In the genomic region with DNA sequence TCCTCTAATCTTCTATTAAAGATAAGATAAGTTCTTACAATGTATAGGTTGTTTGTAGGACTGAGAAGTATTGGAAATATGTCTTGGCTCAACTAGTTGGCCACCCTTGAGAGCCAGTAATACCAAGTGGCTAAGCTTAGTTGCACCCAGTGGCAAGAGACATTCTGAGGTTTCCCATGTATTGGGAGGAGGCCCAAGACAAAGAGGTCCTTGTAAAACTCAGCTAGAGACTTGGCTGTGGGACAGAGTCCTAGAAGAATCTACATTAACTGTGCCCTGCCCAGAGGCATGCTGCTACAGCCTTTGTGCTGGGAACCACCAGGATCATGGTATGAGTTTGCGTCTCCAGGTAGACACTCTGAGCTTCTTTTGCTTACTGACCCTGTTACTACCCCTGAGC, we compare ENCODE assay signal across 14 cellular contexts. TPM values are rescaled to one million over a fixed set of nuclear protein-coding genes. Genes with fewer than 3 reads are reported as not detected.
A peak's percentile ranks its signal among the peaks of the same experiment; 100 is the strongest.
DNase-seq lines count a peak whose midpoint lies in the region; ATAC-seq lines count a peak whose summit lies in the region.
"Had no signal": no experiment of that assay in that cellular context is flagged by ENCODE, and none has a peak within 500 bp of the region (broad histone marks: within the 10 kb centered on the region; RNA-seq: fewer than 3 reads in every experiment).

No MANE protein-coding gene starts in this region.

- no peak for ATAC-seq in GM18519 (IDR thresholded peaks at IDR 0.05; ENCODE audit: low FRiP score, unreplicated experiment)

- in situ Hi-C loops in SK-MEL-5 (cut with HindIII; ENCODE audit: low pct_unique_long_range_greater_than_20kb, low sequenced_read_pairs) = no loop called here

- peak; percentile 79 for DNase-seq in Ammon's horn (ENCODE audit: low spot score)
- DNase-seq in SK-MEL-5 (ENCODE audit: low read depth, low spot score) = peak; percentile 59
- DNase-seq in hippocampal formation (lab: John Stamatoyannopoulos, UW) = peak; percentile 18 to 63
- DNase-seq in pons (ENCODE audit: low spot score) = peak; percentile 91
- no peak for DNase-seq in T-helper 1 cell
- no peak for DNase-seq in DMS114 treated with DMSO at 0.1 percent for 48 hours (lab: John Stamatoyannopoulos, UW; ENCODE audit: unreplicated experiment)
- no peak for DNase-seq in NCI-H748 (lab: John Stamatoyannopoulos, UW; ENCODE audit: unreplicated experiment)
- DNase-seq: activated CD4-positive, alpha-beta T cell treated with anti-CD3 and anti-CD28 coated beads for 48 hours; GDM1; NCI-H187; NCI-H774 had no signal

RNA-seq across cellular contexts. Expression of a gene that starts 41.9 kb away (rescaled TPM):
- 0.16 TPM in 2 replicates for total RNA-seq in SK-MEL-5 (2014; rRNA removed; shearing (Covaris generic))
- polyA plus RNA-seq in SK-MEL-5 (2015; cell fraction: cytosol; rRNA removed) = 0.13 and 0.23 TPM in 2 replicates
- polyA plus RNA-seq in SK-MEL-5 (2015; cell fraction: nucleus; rRNA removed) = 0.26 and 0.53 TPM in 2 replicates
- total RNA-seq: endothelial cell of umbilical vein, OCI-LY7 had no signal
- polyA plus RNA-seq: endothelial cell of umbilical vein had no signal

Comparison
In these comparisons a context has a peak if more than half of its experiments do, and no peak if none do; other contexts are left out.
1. DNase-seq: peak in Ammon's horn (single experiment), SK-MEL-5 (single experiment), hippocampal formation (2 of 2) and pons (single experiment); none in T-helper 1 cell (0 of 5), DMS114 treated with DMSO at 0.1 percent for 48 hours (single experiment) and NCI-H748 (single experiment).